ENCODE assay signal across 1 cellular context in genomic region chr3:23948761-23949160, GRCh38.
A peak's percentile ranks its signal among the peaks of the same experiment; 100 is the strongest.
TF ChIP-seq lines count a peak whose summit lies in the region.

No MANE protein-coding gene starts in this region.

TF ChIP-seq in A549, 52 proteins besides CTCF, POLR2A, EP300 and RAD21:
- TF ChIP-seq TFCP2L1 (CRISPR knock-in tag; IDR thresholded peaks at IDR 0.05): 0 out of 2 replicates have a peak, but pooled peaks have one; percentile 41
- TF ChIP-seq FOSL2 (IDR thresholded peaks at IDR 0.05): no peak
- TF ChIP-seq FOSL2 (CRISPR knock-in tag; IDR thresholded peaks at IDR 0.05): no peak
